ENCODE assay signal across 6 cellular contexts in the genomic region with DNA sequence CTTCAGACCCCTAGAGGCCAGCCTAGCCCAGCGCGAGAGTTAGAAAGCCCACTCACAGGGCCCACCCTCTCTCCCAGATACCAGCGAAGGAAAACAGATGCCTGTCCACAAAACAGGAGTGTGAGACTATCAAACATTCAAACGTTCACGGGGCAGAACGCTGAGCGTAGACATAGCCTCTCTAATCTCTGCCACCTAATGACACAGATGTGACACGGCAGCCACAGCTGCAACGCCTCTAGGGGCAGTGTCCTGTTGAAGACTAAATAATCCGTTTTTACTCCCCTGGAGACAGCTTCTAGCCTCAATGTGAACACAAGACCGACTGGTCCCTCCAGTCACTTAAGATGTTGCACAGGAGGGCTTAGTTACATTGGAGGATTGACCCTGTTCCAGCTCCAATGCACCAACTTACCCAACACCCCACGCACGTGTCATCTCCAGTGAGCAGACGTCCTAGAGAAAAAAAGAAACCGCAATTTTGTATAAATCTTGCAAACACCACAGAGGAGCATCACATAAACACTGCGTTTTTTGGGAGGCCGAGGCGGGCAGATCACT. TPM values are rescaled to one million over a fixed set of nuclear protein-coding genes. Genes with fewer than 3 reads are reported as not detected.
DNase-seq lines count a peak whose midpoint lies in the region; ATAC-seq and TF ChIP-seq lines count a peak whose summit lies in the region.

No MANE protein-coding gene starts in this region.

- peaks cover 37 to 51% (median 50%) of the 10 kb centered on the region in 4 donors for H3K36me3 ChIP-seq in stomach

- H3K27me3 ChIP-seq in stomach = no peaks in the 10 kb centered on the region

- H3K4me3 ChIP-seq in stomach = peak overlapping the region; percentile 74 to 83 (median 76)

- H3K9me3 ChIP-seq in stomach = no peaks in the 10 kb centered on the region

- H3K27ac ChIP-seq in stomach = peak overlapping the region in 3 of 5 donors; percentile 76 to 85 (median 79)

- no peak for TF ChIP-seq EP300 in stomach (IDR thresholded peaks at IDR 0.05)

- intact Hi-C loops in stomach (cut with DNase I; ENCODE audit: low total_unique reads) = no loop called here

- H3K4me1 ChIP-seq in stomach = peaks cover 30 to 65% (median 55%) of the 10 kb centered on the region in 4 donors

- WGBS in stomach, 5 donors = 18 to 27% (median 20%) methylated on average over 17 to 18 of the region's 18 CpGs

- peak; percentile 84 for DNase-seq in GM19238 (ENCODE audit: insufficient read length, low spot score)
- DNase-seq in T-helper 2 cell = peak in 3 of 5 experiments; percentile 17 to 81 (median 45)
- DNase-seq in fibroblast of peridontal ligament (ENCODE audit: extremely low read depth) = peak; percentile 37
- no peak for DNase-seq in stomach
- no peak for DNase-seq in NCI-H2107 (lab: John Stamatoyannopoulos, UW)

- peak in 1 of 7 experiments; percentile 22 for TF ChIP-seq CTCF in stomach (IDR thresholded peaks at IDR 0.05)

- no peak for ATAC-seq in HG03442 (IDR thresholded peaks at IDR 0.05; ENCODE audit: unreplicated experiment)

- TF ChIP-seq POLR2A in stomach (IDR thresholded peaks at IDR 0.05) = no peak

RNA-seq across cellular contexts. Expression of gene DIPK1B, which starts 14.3 kb away (rescaled TPM):
- total RNA-seq in stomach = 10 to 100 TPM in 1 of 5 donors, 1 to 10 TPM in 2, under 1 TPM in 1, not detected in 1; 0.45 to 10.4 (median 5.8) TPM
- polyA plus RNA-seq in stomach = 1 to 10 TPM; 1.6 to 4.7 (median 4.0) TPM

RNA-seq across cellular contexts. Expression of gene LCN10, which starts 16.0 kb away (rescaled TPM):
- 10 to 100 TPM in 1 of 5 donors, 1 to 10 TPM in 3, under 1 TPM in 1; 0.58 to 25.5 (median 4.9) TPM for total RNA-seq in stomach
- polyA plus RNA-seq in stomach = 10 to 100 TPM in 2 of 3 donors, 1 to 10 TPM in 1; 7.7 to 18.4 (median 10.2) TPM

RNA-seq across cellular contexts. Expression of gene LCN6, which starts 21.6 kb away (rescaled TPM):
- total RNA-seq in stomach = 10 to 100 TPM in 2 of 5 donors, 1 to 10 TPM in 1, not detected in 2; 7.0 to 31.2 (median 12.5) TPM
- 10 to 100 TPM; 18.8 to 23.2 (median 19.5) TPM for polyA plus RNA-seq in stomach

RNA-seq across cellular contexts. Expression of gene LCN8, which starts 31.3 kb away (rescaled TPM):
- not detected for total RNA-seq in stomach
- polyA plus RNA-seq in stomach = not detected

RNA-seq across cellular contexts. Expression of gene LCN15, which starts 37.6 kb away (rescaled TPM):
- not detected for total RNA-seq in stomach
- polyA plus RNA-seq in stomach = not detected

Comparison
In these comparisons a context has a peak if more than half of its experiments do, and no peak if none do; other contexts are left out.
1. DNase-seq: peak in GM19238 (single experiment), T-helper 2 cell (3 of 5) and fibroblast of peridontal ligament (single experiment); none in stomach (single experiment) and NCI-H2107 (single experiment).